In the genomic region with DNA sequence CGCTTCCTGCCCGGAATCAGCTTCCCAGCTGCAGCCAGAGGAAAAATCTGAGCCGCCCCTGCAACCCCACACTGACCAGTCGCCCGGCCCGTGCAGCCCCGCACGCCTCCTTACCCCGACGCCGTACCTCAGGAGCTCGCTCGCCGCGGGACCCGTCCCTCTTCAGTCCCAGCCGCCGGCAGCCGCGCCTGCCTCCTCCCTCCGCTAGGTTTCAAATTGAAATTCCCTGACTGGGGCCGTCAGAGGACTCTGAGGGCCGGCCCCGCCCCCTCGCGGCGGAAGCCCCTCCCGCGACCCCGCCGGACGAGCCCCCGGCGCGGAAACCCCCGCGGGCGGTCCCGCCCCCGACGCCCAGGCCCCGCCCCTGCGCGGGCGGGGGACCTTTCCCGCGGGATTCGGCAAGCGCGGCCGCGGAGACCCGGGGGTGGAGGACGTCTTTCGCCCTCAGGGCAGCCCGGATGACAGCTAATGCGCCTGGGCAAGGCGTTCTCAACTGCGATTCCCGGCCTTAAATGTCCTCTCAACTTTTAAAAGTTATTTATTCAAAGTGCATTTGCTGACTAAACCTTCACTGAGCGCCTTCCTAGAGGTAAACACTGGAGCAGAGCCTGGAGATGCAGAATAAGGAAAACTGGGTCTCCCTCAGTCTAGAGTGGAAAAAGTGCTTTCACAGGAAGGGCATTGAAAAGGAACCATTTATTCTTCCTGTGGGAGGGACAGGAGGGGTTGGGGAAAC, we compare ENCODE assay signal across 8 cellular contexts.
DNase-seq lines count a peak whose midpoint lies in the region; ATAC-seq lines count a peak whose summit lies in the region.

Gene EPB41L2, minus strand, starts transcription at position 218 of the 736 bp plus-strand sequence. CDS start 106,760 bp downstream, outside the sequence.

- DNase-seq in ACHN (peak; percentile 91), NCI-H748 treated with DMSO at 0.1 percent for 48 hours (lab: John Stamatoyannopoulos, UW) (peak; percentile 36), medulla oblongata (ENCODE audit: extremely low spot score) (peak; percentile 94)
- peak; percentile 89 for DNase-seq in activated CD8-positive, alpha-beta memory T cell treated with anti-CD3 and anti-CD28 coated beads for 24 hours
- peak; percentile 75 for DNase-seq in effector CD8-positive, alpha-beta T cell (lab: John Stamatoyannopoulos, UW)
- DNase-seq in stimulated activated CD8-positive, alpha-beta memory T cell treated with anti-CD3 and anti-CD28 coated beads, Interleukin-12 subunit alpha, Interleukin-12 subunit beta, amount 100 ng/mL, for 1 hour (ENCODE audit: low read depth): peak; percentile 66

- in situ Hi-C loops in ACHN (cut with HindIII; ENCODE audit: low pct_ligation_motif_present, low pct_unique_long_range_greater_than_20kb, low sequenced_read_pairs): no loop called here

- ATAC-seq in GM18858 (IDR thresholded peaks at IDR 0.05; ENCODE audit: unreplicated experiment) (peak; percentile 70), HG03066 (IDR thresholded peaks at IDR 0.05; ENCODE audit: low read depth, unreplicated experiment) (peak; percentile 71)

Comparison
In these comparisons a context has a peak if more than half of its experiments do, and no peak if none do; other contexts are left out.
1. Peak in every context shown above with its lines: DNase-seq and ATAC-seq.
2. DNase-seq: peak in every context shown above with its lines; median percentile 94 in medulla oblongata; 91 in ACHN; 89 in activated CD8-positive, alpha-beta memory T cell treated with anti-CD3 and anti-CD28 coated beads for 24 hours; 75 in effector CD8-positive, alpha-beta T cell; 66 in stimulated activated CD8-positive, alpha-beta memory T cell treated with anti-CD3 and anti-CD28 coated beads, Interleukin-12 subunit alpha, Interleukin-12 subunit beta, amount 100 ng/mL, for 1 hour; 36 in NCI-H748 treated with DMSO at 0.1 percent for 48 hours.